9 cellular contexts compared by ENCODE assay signal in the genomic region with DNA sequence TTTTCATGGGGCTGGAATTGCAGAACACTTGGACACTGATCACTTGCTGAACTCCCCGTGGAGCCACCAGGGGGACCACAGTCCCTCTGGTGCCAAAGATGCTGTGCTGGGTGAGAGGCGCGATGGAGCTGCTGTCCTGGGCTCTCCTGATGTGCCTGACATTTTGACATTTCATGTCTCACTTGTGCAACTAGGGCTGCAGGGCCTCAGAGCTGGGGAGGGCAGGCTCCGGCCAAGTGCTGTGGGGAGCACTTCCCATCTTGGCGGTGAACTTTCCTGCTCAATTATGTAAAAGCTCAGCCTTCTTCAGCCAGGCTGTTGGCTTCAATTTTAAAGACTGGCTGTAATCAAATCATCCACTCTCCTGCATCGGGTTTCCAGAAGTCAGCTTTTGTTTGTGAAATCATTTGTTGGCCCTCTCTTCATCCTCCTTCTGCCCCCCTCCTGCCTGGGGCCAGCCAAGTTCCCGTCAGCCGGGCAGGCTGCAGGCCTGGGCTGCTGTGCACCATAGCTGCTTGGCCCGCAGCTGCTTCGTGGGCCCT. TPM values are rescaled to one million over a fixed set of nuclear protein-coding genes. Genes with fewer than 3 reads are reported as not detected.
A peak's percentile ranks its signal among the peaks of the same experiment; 100 is the strongest.
DNase-seq lines count a peak whose midpoint lies in the region; ATAC-seq and TF ChIP-seq lines count a peak whose summit lies in the region.
"Had no signal": no experiment of that assay in that cellular context is flagged by ENCODE, and none has a peak within 500 bp of the region (broad histone marks: within the 10 kb centered on the region; RNA-seq: fewer than 3 reads in every experiment).

No MANE protein-coding gene starts in this region.

- peaks cover 12% of the 10 kb centered on the region for H3K27me3 Mint-ChIP-seq in progenitor cell of endocrine pancreas

- H3K36me3 Mint-ChIP-seq in progenitor cell of endocrine pancreas (ENCODE audit: insufficient read depth) = no peaks in the 10 kb centered on the region

- no peak overlapping the region for H3K4me3 Mint-ChIP-seq in progenitor cell of endocrine pancreas (ENCODE audit: low read depth)

- DNase-seq in GM04504 (ENCODE audit: low read depth) (peak; percentile 7), NCI-H446 (lab: John Stamatoyannopoulos, UW) (peak; percentile 57 to 83), fibroblast of peridontal ligament (ENCODE audit: extremely low read depth) (peak; percentile 43), progenitor cell of endocrine pancreas (ENCODE audit: low spot score, unreplicated experiment) (no peak), T-helper 2 cell (no peak)
- DNase-seq in activated CD4-positive, alpha-beta T cell treated with anti-CD3 and anti-CD28 coated beads, Interleukin-2, amount 50 U/mL, for 48 hours = no peak

- TF ChIP-seq CTCF in progenitor cell of endocrine pancreas (IDR thresholded peaks at IDR 0.05; ENCODE audit: unreplicated experiment) = peak; percentile 43

- no peak overlapping the region for H3K27ac Mint-ChIP-seq in progenitor cell of endocrine pancreas

- ATAC-seq in HG02571 (IDR thresholded peaks at IDR 0.05; ENCODE audit: unreplicated experiment) = no peak
- ATAC-seq in HG03432 (IDR thresholded peaks at IDR 0.05; ENCODE audit: unreplicated experiment) = no peak
- ATAC-seq: GM12878 had no signal

- H3K4me1 Mint-ChIP-seq in progenitor cell of endocrine pancreas (ENCODE audit: low read depth) = no peaks in the 10 kb centered on the region

- H3K9me3 Mint-ChIP-seq in progenitor cell of endocrine pancreas (ENCODE audit: low read depth) = no peaks in the 10 kb centered on the region

RNA-seq across cellular contexts. Expression of gene KCNAB2, which starts 36.8 kb away (rescaled TPM):
- 5.8 and 6.9 TPM in 2 replicates for total RNA-seq in progenitor cell of endocrine pancreas

Comparison
In these comparisons a context has a peak if more than half of its experiments do, and no peak if none do; other contexts are left out.
1. DNase-seq: peak in GM04504 (single experiment), NCI-H446 (2 of 2) and fibroblast of peridontal ligament (single experiment); none in progenitor cell of endocrine pancreas (single experiment), activated CD4-positive, alpha-beta T cell treated with anti-CD3 and anti-CD28 coated beads, Interleukin-2, amount 50 U/mL, for 48 hours (0 of 2) and T-helper 2 cell (0 of 5).